11 cellular contexts compared by ENCODE assay signal in the genomic region with DNA sequence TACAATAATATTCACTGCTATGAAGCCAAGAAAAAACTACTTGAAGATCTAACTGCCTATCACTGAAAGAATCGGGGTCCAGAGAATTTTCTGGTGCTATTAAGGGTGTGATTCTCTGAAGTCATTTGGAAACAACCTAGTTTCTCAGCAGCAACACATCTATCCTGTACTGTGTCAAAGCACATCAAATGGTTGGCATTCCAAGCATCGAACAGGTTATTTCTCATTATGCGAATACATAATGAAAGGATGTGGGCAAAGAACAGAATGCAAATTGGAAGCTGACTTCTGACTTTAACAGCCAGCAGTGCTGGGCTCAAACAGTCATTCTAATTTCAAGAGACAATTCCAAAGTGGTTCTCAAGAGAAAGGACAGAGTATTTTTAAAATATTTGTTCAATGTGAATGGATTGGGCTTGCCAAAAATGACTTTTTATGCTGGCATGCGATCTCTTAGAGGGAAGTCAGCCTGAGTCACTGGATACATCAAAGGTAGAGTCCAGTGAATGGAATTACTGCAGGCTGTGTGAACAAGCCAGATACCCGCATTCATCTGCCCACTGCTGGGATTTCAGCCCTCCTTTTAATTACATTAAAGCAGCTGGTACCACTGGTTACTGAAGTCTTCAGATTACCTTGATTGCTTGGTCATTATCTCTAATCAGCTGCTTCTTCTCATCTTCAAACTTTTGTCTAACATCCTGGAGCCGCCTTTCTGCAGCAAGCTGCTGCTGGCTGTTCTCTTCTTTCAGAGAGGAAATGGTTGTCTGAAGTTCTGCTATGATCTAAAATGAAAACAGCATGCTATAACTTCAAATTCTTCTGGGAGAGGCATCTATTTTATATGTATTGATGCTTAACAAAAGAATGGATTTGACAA.
DNase-seq lines count a peak whose midpoint lies in the region; ATAC-seq and TF ChIP-seq lines count a peak whose summit lies in the region.
"Had no signal": no experiment of that assay in that cellular context is flagged by ENCODE, and none has a peak within 500 bp of the region (broad histone marks: within the 10 kb centered on the region; RNA-seq: fewer than 3 reads in every experiment).

No MANE protein-coding gene starts in this region.

- H3K4me1 Mint-ChIP-seq in HFFc6 (ENCODE audit: low read depth) = peaks cover 17% of the 10 kb centered on the region
- peaks cover 4% of the 10 kb centered on the region for H3K4me1 Mint-ChIP-seq in activated T-helper 17 cell treated with anti-CD3 and anti-CD28 coated beads, Interleukin-2, amount 50 U/mL, for 72 hours

- peak; percentile 74 for DNase-seq in A172 (ENCODE audit: low spot score)
- peak; percentile 82 for DNase-seq in HFFc6
- DNase-seq in iris pigment epithelial cell (ENCODE audit: low read depth) = peak; percentile 84
- no peak for DNase-seq in NCI-H2107 (lab: John Stamatoyannopoulos, UW)
- DNase-seq in cortex of kidney (lab: John Stamatoyannopoulos, UW) = no peak
- no peak for DNase-seq in spleen
- no peak for DNase-seq in dorsolateral prefrontal cortex
- DNase-seq: activated gamma-delta T cell treated with Interleukin-2 at 50 U/mL for 16 hours, Caco-2, SHP77 treated with DMSO at 0.1 percent for 48 hours had no signal

- H3K36me3 ChIP-seq in spleen = no peaks in the 10 kb centered on the region

- TF ChIP-seq CTCF in HFFc6 (IDR thresholded peaks at IDR 0.05) = no peak
- TF ChIP-seq CTCF in spleen (IDR thresholded peaks at IDR 0.05 in 8 of 11, conservative IDR thresholded peaks at IDR 0.05 in 3 of 11) = no peak
- no peak for TF ChIP-seq CTCF in dorsolateral prefrontal cortex (IDR thresholded peaks at IDR 0.05 in 54 of 56, conservative IDR thresholded peaks at IDR 0.05 in 2 of 56; ENCODE audit: low read depth in 1 of 56, partially characterized antibody in 56 of 56)

- no peaks in the 10 kb centered on the region for H3K27me3 ChIP-seq in spleen (replicated peaks in 1 of 7)
- H3K27me3 ChIP-seq in dorsolateral prefrontal cortex = no peaks in the 10 kb centered on the region

- peak overlapping the region; percentile 79 for H3K27ac Mint-ChIP-seq in HFFc6
- H3K27ac Mint-ChIP-seq in activated T-helper 17 cell treated with anti-CD3 and anti-CD28 coated beads, Interleukin-2, amount 50 U/mL, for 72 hours = no peak overlapping the region

- ATAC-seq in activated T-helper 17 cell treated with anti-CD3 and anti-CD28 coated beads, Interleukin-2, amount 50 U/mL, for 72 hours (replicated peaks) = no peak

- H3K27ac ChIP-seq in spleen (peak overlapping the region in 4 of 8 donors; percentile 8 to 39 (median 22)), dorsolateral prefrontal cortex (peak overlapping the region in 4 of 59 donors; percentile 6 to 25 (median 18))

- H3K4me1 ChIP-seq in spleen = peaks cover 0 to 12% (median 2%) of the 10 kb centered on the region in 6 donors
- H3K4me1 ChIP-seq: Caco-2 had no signal

- peak overlapping the region; percentile 78 for H3K4me3 Mint-ChIP-seq in HFFc6
- H3K4me3 Mint-ChIP-seq in activated T-helper 17 cell treated with anti-CD3 and anti-CD28 coated beads, Interleukin-2, amount 50 U/mL, for 72 hours = peak overlapping the region; percentile 0

- H3K27me3 Mint-ChIP-seq in HFFc6 (ENCODE audit: insufficient read depth) = no peaks in the 10 kb centered on the region
- no peaks in the 10 kb centered on the region for H3K27me3 Mint-ChIP-seq in activated T-helper 17 cell treated with anti-CD3 and anti-CD28 coated beads, Interleukin-2, amount 50 U/mL, for 72 hours

- H3K9me3 Mint-ChIP-seq in HFFc6 = no peaks in the 10 kb centered on the region
- no peaks in the 10 kb centered on the region for H3K9me3 Mint-ChIP-seq in activated T-helper 17 cell treated with anti-CD3 and anti-CD28 coated beads, Interleukin-2, amount 50 U/mL, for 72 hours

- TF ChIP-seq POLR2A in spleen (IDR thresholded peaks at IDR 0.05) = no peak

- H3K36me3 Mint-ChIP-seq in HFFc6 (ENCODE audit: low read depth) = peaks cover 5% of the 10 kb centered on the region; the same call in 1 of the 2 replicates
- no peaks in the 10 kb centered on the region for H3K36me3 Mint-ChIP-seq in activated T-helper 17 cell treated with anti-CD3 and anti-CD28 coated beads, Interleukin-2, amount 50 U/mL, for 72 hours (ENCODE audit: low read depth)

- intact Hi-C loops in spleen (cut with DNase I; ENCODE audit: low total_unique reads) (no loop called here), dorsolateral prefrontal cortex (cut with DNase I) (no loop called here)

- WGBS in spleen, 5 donors = 61 to 82% (median 80%) methylated on average over 6 of the region's 6 CpGs

- H3K9me3 ChIP-seq in spleen = peaks cover 0 to 7% (median 0%) of the 10 kb centered on the region in 8 donors

- H3K4me3 ChIP-seq in spleen (no peak overlapping the region), dorsolateral prefrontal cortex (peak overlapping the region in 1 of 59 donors; percentile 0)

Comparison
In these comparisons a context has a peak if more than half of its experiments do, and no peak if none do; other contexts are left out.
1. DNase-seq: peak in A172 (single experiment), HFFc6 (single experiment) and iris pigment epithelial cell (single experiment); none in NCI-H2107 (single experiment), cortex of kidney (single experiment), spleen (single experiment) and dorsolateral prefrontal cortex (0 of 10).